ENCODE assay signal across 13 cellular contexts in the genomic region with DNA sequence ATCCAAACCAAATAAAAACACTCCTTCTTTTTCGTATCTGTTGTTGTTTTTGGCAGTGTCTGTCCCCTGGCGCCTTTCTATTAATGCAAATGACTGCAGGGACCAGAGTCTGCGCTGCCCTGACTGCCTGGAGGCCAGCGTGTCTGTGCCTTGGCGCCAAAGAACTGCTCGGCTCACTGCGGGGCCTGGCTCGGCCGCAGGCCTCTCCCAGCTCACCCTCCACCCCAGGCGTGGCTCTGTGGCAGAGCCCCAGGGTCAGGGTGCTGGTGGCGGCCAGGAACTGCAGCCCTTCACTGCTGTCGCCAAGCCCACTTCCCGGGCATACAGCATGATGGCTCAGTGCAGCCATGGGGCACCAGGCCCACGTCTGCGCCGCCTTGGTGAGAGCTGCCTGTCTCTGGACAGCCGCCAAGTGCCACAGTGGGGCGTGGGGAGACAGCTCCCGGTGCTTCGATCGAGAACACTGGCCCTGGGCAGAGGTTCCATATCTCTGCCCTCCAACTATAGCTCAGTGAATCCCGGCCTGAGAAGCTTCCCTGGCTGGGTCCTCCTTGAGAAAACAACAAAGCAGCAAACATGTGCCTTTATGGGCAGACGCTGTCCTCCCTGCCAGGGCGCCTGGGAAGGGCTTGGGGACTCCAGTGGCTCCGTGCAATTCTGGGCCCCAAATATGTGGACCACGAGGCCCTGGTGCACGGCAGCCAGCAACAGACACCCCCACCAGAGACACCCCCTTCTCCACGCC. TPM values are rescaled to one million over a fixed set of nuclear protein-coding genes. Genes with fewer than 3 reads are reported as not detected.
DNase-seq lines count a peak whose midpoint lies in the region; TF ChIP-seq lines count a peak whose summit lies in the region.
"Had no signal": no experiment of that assay in that cellular context is flagged by ENCODE, and none has a peak within 500 bp of the region (broad histone marks: within the 10 kb centered on the region; RNA-seq: fewer than 3 reads in every experiment).

No MANE protein-coding gene starts in this region.

- no peaks in the 10 kb centered on the region for H3K9me3 ChIP-seq in stomach

- H3K4me3 ChIP-seq in LNCaP clone FGC (ENCODE audit: low read depth, low read length) (peak overlapping the region; percentile 4), stomach (no peak overlapping the region)
- H3K4me3 ChIP-seq: GM12878 had no signal

- peak overlapping the region; percentile 66 to 83 (median 76) for H3K27ac ChIP-seq in stomach

- peak; percentile 81 for DNase-seq in LNCaP clone FGC (ENCODE audit: low read depth)
- peak; percentile 72 for DNase-seq in astrocyte of the hippocampus (ENCODE audit: low read depth, low spot score)
- DNase-seq in islet precursor cell = peak; percentile 53
- peak; percentile 75 for DNase-seq in stomach
- no peak for DNase-seq in NCI-H2227 treated with DMSO at 0.1 percent for 48 hours (lab: John Stamatoyannopoulos, UW)
- DNase-seq in NCI-H774 (lab: John Stamatoyannopoulos, UW) = no peak
- DNase-seq in GM20000 (ENCODE audit: low spot score) = no peak
- DNase-seq: amniotic stem cell, MV-4-11, occipital lobe, T-helper 2 cell, trophoblast cell had no signal

- peaks cover 27 to 84% (median 74%) of the 10 kb centered on the region in 4 donors for H3K36me3 ChIP-seq in stomach

- intact Hi-C loops in stomach (cut with DNase I; ENCODE audit: low total_unique reads) = no loop called here

- TF ChIP-seq POLR2A in stomach (IDR thresholded peaks at IDR 0.05) = no peak

- 35 to 67% (median 51%) methylated on average over 18 to 28 of the region's 28 CpGs for WGBS in stomach, 5 donors

- TF ChIP-seq CTCF in LNCaP clone FGC (IDR thresholded peaks at IDR 0.05; ENCODE audit: control insufficient read depth, extremely low read depth, insufficient read depth) = no peak
- peak in 2 of 7 experiments; percentile 10 to 16 for TF ChIP-seq CTCF in stomach (IDR thresholded peaks at IDR 0.05)
- TF ChIP-seq CTCF in GM20000 (IDR thresholded peaks at IDR 0.05; ENCODE audit: extremely low read depth, missing control alignments) = no peak

- peaks cover 67 to 88% (median 79%) of the 10 kb centered on the region in 4 donors for H3K4me1 ChIP-seq in stomach

- no peaks in the 10 kb centered on the region for H3K27me3 ChIP-seq in stomach

- TF ChIP-seq EP300 in stomach (IDR thresholded peaks at IDR 0.05) = no peak

RNA-seq across cellular contexts. Expression of gene CANT1, which starts 11.1 kb away (rescaled TPM):
- 100 to 1,000 TPM in 1 of 5 donors, 10 to 100 TPM in 4; 31.2 to 151 (median 70.1) TPM for total RNA-seq in stomach
- polyA plus RNA-seq in stomach = 10 to 100 TPM; 16.6 to 20.9 (median 18.1) TPM

RNA-seq across cellular contexts. Expression of gene LGALS3BP, which starts 18.8 kb away (rescaled TPM):
- 100 to 1,000 TPM in 4 of 5 donors, 10 to 100 TPM in 1; 94.5 to 625 (median 434) TPM for total RNA-seq in stomach
- 100 to 1,000 TPM in 2 of 3 donors, 10 to 100 TPM in 1; 63.4 to 212 (median 172) TPM for polyA plus RNA-seq in stomach

RNA-seq across cellular contexts. Expression of gene C1QTNF1, which starts 25.5 kb away (rescaled TPM):
- 10 to 100 TPM in 3 of 5 donors, 1 to 10 TPM in 2; 6.4 to 20.3 (median 10.1) TPM for total RNA-seq in stomach
- 10 to 100 TPM in 2 of 3 donors, 1 to 10 TPM in 1; 2.9 to 18.2 (median 15.3) TPM for polyA plus RNA-seq in stomach

Comparison
In these comparisons a context has a peak if more than half of its experiments do, and no peak if none do; other contexts are left out.
1. DNase-seq: peak in LNCaP clone FGC (single experiment), astrocyte of the hippocampus (single experiment), islet precursor cell (single experiment) and stomach (single experiment); none in NCI-H2227 treated with DMSO at 0.1 percent for 48 hours (single experiment), NCI-H774 (single experiment) and GM20000 (single experiment).